In genomic region chr2:150909613-150910012, GRCh38 we compare ENCODE assay signal across 17 cellular contexts.
DNase-seq lines count a peak whose midpoint lies in the region; ATAC-seq and TF ChIP-seq lines count a peak whose summit lies in the region.
"Had no signal": no experiment of that assay in that cellular context is flagged by ENCODE, and none has a peak within 500 bp of the region (broad histone marks: within the 10 kb centered on the region; RNA-seq: fewer than 3 reads in every experiment).

No MANE protein-coding gene starts in this region.

- TF ChIP-seq POLR2A in NB4 (IDR thresholded peaks at IDR 0.05; ENCODE audit: extremely low read depth, insufficient read length): no peak

- intact Hi-C loops in mucosa of descending colon (cut with DNase I, micrococcal nuclease): no loop called here

- 0 out of 3 replicates have a peak, but pooled peaks have one; percentile 49 for ATAC-seq in DND-41 (ENCODE audit: insufficient read depth, low read depth)
- peak; percentile 19 for ATAC-seq in GM21390 (IDR thresholded peaks at IDR 0.05; ENCODE audit: unreplicated experiment)
- ATAC-seq in mucosa of descending colon: no peak
- ATAC-seq: activated CD4-positive, CD25-positive, alpha-beta regulatory T cell treated with anti-CD3 and anti-CD28 coated beads, Interleukin-2, amount 50 U/mL, for 24 hours; activated naive CD8-positive, alpha-beta T cell treated with anti-CD3 and anti-CD28 coated beads, Interleukin-2, amount 50 U/mL, for 24 hours; left colon had no signal

- TF ChIP-seq CTCF in DND-41 (IDR thresholded peaks at IDR 0.05; ENCODE audit: borderline replicate concordance, extremely low read depth, low read length, poor library complexity, severe bottlenecking): peak; percentile 36
- peak; percentile 12 for TF ChIP-seq CTCF in NB4 (IDR thresholded peaks at IDR 0.05; ENCODE audit: low read depth, low read length)
- TF ChIP-seq CTCF in fibroblast of the aortic adventitia (IDR thresholded peaks at IDR 0.05; ENCODE audit: insufficient read depth, low read length): peak; percentile 11
- no peak for TF ChIP-seq CTCF in mucosa of descending colon (IDR thresholded peaks at IDR 0.05)

- H3K9ac ChIP-seq in DND-41 (ENCODE audit: low read depth, low read length): no peak overlapping the region

- H3K4me2 ChIP-seq in DND-41 (ENCODE audit: insufficient read depth, low read length): no peak overlapping the region
- H3K4me2 ChIP-seq: PC-9 had no signal

- no peaks in the 10 kb centered on the region for H3K36me3 ChIP-seq in DND-41 (ENCODE audit: insufficient read depth, low read length)
- H3K36me3 ChIP-seq in mucosa of descending colon (ENCODE audit: low read depth): no peaks in the 10 kb centered on the region
- H3K36me3 ChIP-seq: MG63, transverse colon had no signal

- H3K27ac ChIP-seq in DND-41 (ENCODE audit: low read length): no peak overlapping the region
- H3K27ac ChIP-seq: PC-9, transverse colon had no signal

- H3K79me2 ChIP-seq in DND-41 (ENCODE audit: insufficient read depth, low read length): no peaks in the 10 kb centered on the region

- no peaks in the 10 kb centered on the region for H3K27me3 ChIP-seq in DND-41 (ENCODE audit: insufficient read depth, low read length, poor library complexity)
- H3K27me3 ChIP-seq: MG63, transverse colon had no signal

- no peak overlapping the region for H2AFZ ChIP-seq in DND-41 (ENCODE audit: low read depth, low read length)
- H2AFZ ChIP-seq: PC-9 had no signal

- no peaks in the 10 kb centered on the region for H4K20me1 ChIP-seq in DND-41 (ENCODE audit: insufficient read depth, low read length)

- no peak for DNase-seq in DND-41
- peak; percentile 14 for DNase-seq in NB4 (ENCODE audit: low read depth)
- no peak for DNase-seq in fibroblast of the aortic adventitia (ENCODE audit: low read depth)
- no peak for DNase-seq in mucosa of descending colon
- no peak for DNase-seq in SKM-1 (lab: John Stamatoyannopoulos, UW; ENCODE audit: unreplicated experiment)
- no peak for DNase-seq in H4 (ENCODE audit: low spot score)
- no peak for DNase-seq in activated effector memory CD4-positive, alpha-beta T cell treated with Interleukin-2 at 50 U/mL for 16 hours
- DNase-seq: activated naive CD8-positive, alpha-beta T cell treated with anti-CD3 and anti-CD28 coated beads, Interleukin-2, amount 50 U/mL, for 24 hours; hippocampal formation; left colon; MG63; PC-9; stimulated activated CD4-positive, alpha-beta T cell treated with anti-CD3 and anti-CD28 coated beads, Interleukin-2, amount 100 ng/mL, for 24 hours; stimulated activated CD8-positive, alpha-beta memory T cell treated with anti-CD3 and anti-CD28 coated beads, Interleukin-4, amount 100 ng/mL, for 48 hours; transverse colon had no signal

- H3K4me1 ChIP-seq in DND-41 (ENCODE audit: insufficient read depth, low read length): no peaks in the 10 kb centered on the region
- no peaks in the 10 kb centered on the region for H3K4me1 ChIP-seq in mucosa of descending colon (ENCODE audit: low read depth)
- H3K4me1 ChIP-seq: transverse colon had no signal

- H3K9me3 ChIP-seq in DND-41 (ENCODE audit: insufficient read depth, low read length, severe bottlenecking) (no peaks in the 10 kb centered on the region), mucosa of descending colon (no peaks in the 10 kb centered on the region)
- H3K9me3 ChIP-seq: MG63, transverse colon had no signal

- H3K4me3 ChIP-seq in DND-41 (ENCODE audit: low read depth in 1 of 2, low read length in 2 of 2) (no peak overlapping the region), NB4 (ENCODE audit: low read depth, low read length) (no peak overlapping the region), fibroblast of the aortic adventitia (ENCODE audit: low read depth, low read length) (no peak overlapping the region), mucosa of descending colon (no peak overlapping the region)
- H3K4me3 ChIP-seq: MG63, PC-9, transverse colon had no signal
